22 cellular contexts compared by ENCODE assay signal in genomic region chr5:89199306-89199705, GRCh38.
A peak's percentile ranks its signal among the peaks of the same experiment; 100 is the strongest.
DNase-seq lines count a peak whose midpoint lies in the region; ATAC-seq, FAIRE-seq and TF ChIP-seq lines count a peak whose summit lies in the region.
"Had no signal": no experiment of that assay in that cellular context is flagged by ENCODE, and none has a peak within 500 bp of the region (broad histone marks: within the 10 kb centered on the region; RNA-seq: fewer than 3 reads in every experiment).

No MANE protein-coding gene starts in this region.

- no peaks in the 10 kb centered on the region for H3K79me2 ChIP-seq in K562 (ENCODE audit: control insufficient read depth, insufficient read depth, low read length)

- no peak overlapping the region for H3K27ac ChIP-seq in HEK293 (ENCODE audit: extremely low read depth, low read depth, low read length)
- no peak overlapping the region for H3K27ac ChIP-seq in K562 (ENCODE audit: extremely low read depth, low read depth, low read length)
- no peak overlapping the region for H3K27ac ChIP-seq in suprapubic skin
- H3K27ac ChIP-seq: A549; BLaER1 treated with 17β-estradiol and CSF1 and Interleukin-3, amounts not matched to agents 10 nM and 100 nM; C4-2B had no signal

- FAIRE-seq in K562 (lab: Jason Lieb, UNC) = no peak
- FAIRE-seq in frontal cortex (lab: Jason Lieb, UNC) = peak; percentile 19
- FAIRE-seq: A549, D721Med, G401.6, GM12892, GM18507 had no signal

- DNase-seq in K562 (ENCODE audit: extremely low read depth in 1 of 4, low spot score in 3 of 4) (no peak), frontal cortex (ENCODE audit: low spot score in 2 of 2) (no peak), mucosa of descending colon (no peak), T-helper 1 cell (no peak), suprapubic skin (ENCODE audit: low spot score in 2 of 2) (no peak)
- no peak for DNase-seq in activated CD8-positive, alpha-beta memory T cell treated with anti-CD3 and anti-CD28 coated beads, Interleukin-2, amount 50 U/mL, for 4 hours
- DNase-seq: 8988T; AML-193; Caco-2; Calu3; CD4-positive, alpha-beta T cell; CD8-positive, alpha-beta T cell; DMS79 treated with DMSO at 0.1 percent for 48 hours; GF-D8 had no signal

- TF ChIP-seq POLR2A in K562 (conservative IDR thresholded peaks at IDR 0.05) = no peak
- TF ChIP-seq POLR2A in suprapubic skin (IDR thresholded peaks at IDR 0.05) = no peak

- 0% methylated on average over 2 of the region's 2 CpGs for WGBS in K562 (ENCODE audit: insufficient coverage, low coverage, missing lambda C conversion rate)
- 86% methylated on average over 2 of the region's 2 CpGs for WGBS in suprapubic skin

- no peak overlapping the region for H2AFZ ChIP-seq in K562 (ENCODE audit: low read depth, low read length)

- CTCF ChIA-PET in HEK293 (lab: Yijun Ruan, JAX) (no interaction called here), K562 (lab: Yijun Ruan, JAX; ENCODE audit: low intra/inter-chr PET ratio) (no interaction called here)

- H3K9ac ChIP-seq in K562 (ENCODE audit: insufficient read depth in 1 of 2, low read depth in 2 of 2, low read length in 2 of 2) = no peak overlapping the region
- H3K9ac ChIP-seq: BLaER1 treated with 17β-estradiol and CSF1 and Interleukin-3, amounts not matched to agents 10 nM and 100 nM had no signal

- TF ChIP-seq EP300 in K562 (IDR thresholded peaks at IDR 0.05; ENCODE audit: low read length) (no peak), suprapubic skin (IDR thresholded peaks at IDR 0.05) (no peak)

- TF ChIP-seq CTCF in HEK293 (tag by site-specific recombination; IDR thresholded peaks at IDR 0.05) = no peak
- no peak for TF ChIP-seq CTCF in K562 (IDR thresholded peaks at IDR 0.05 in 2 of 3, conservative IDR thresholded peaks at IDR 0.05 in 1 of 3; ENCODE audit: insufficient read depth in 2 of 3, low read depth in 1 of 3, low read length in 3 of 3)
- TF ChIP-seq CTCF in mucosa of descending colon (IDR thresholded peaks at IDR 0.05) = no peak
- TF ChIP-seq CTCF in suprapubic skin (IDR thresholded peaks at IDR 0.05) = no peak

- TF ChIP-seq RAD21 in K562 (CRISPR knock-in tag; conservative IDR thresholded peaks at IDR 0.05 in 1 of 2, IDR thresholded peaks at IDR 0.05 in 1 of 2) = no peak

- H3K36me3 ChIP-seq in HEK293 (ENCODE audit: control insufficient read depth in 2 of 2, insufficient read depth in 1 of 2, low read length in 2 of 2) (no peaks in the 10 kb centered on the region), K562 (ENCODE audit: control insufficient read depth, insufficient read depth, low read length) (no peaks in the 10 kb centered on the region), mucosa of descending colon (ENCODE audit: low read depth) (no peaks in the 10 kb centered on the region), suprapubic skin (no peaks in the 10 kb centered on the region)

- in situ Hi-C loops in K562 (cut with MboI) = no loop called here

- H3K9me1 ChIP-seq in K562 (ENCODE audit: control insufficient read depth, insufficient read depth, low read length) = no peaks in the 10 kb centered on the region

- no TSS peak for BruUV-seq in K562 (replicated peaks; lab: Mats Ljungman, UMichigan)

- intact Hi-C loops in K562 (cut with micrococcal nuclease) (no loop called here), mucosa of descending colon (cut with DNase I, micrococcal nuclease) (no loop called here)

- POLR2A ChIA-PET in HEK293 (lab: Yijun Ruan, JAX) (no interaction called here), K562 (lab: Yijun Ruan, JAX) (no interaction called here)

- H3K4me2 ChIP-seq in K562 (ENCODE audit: insufficient read depth, low read length) = no peak overlapping the region
- H3K4me2 ChIP-seq: A549; BLaER1 treated with 17β-estradiol and CSF1 and Interleukin-3, amounts not matched to agents 10 nM and 100 nM had no signal

- H3K4me3 ChIP-seq in HEK293 (ENCODE audit: low read depth, low read length) (no peak overlapping the region), K562 (no peak overlapping the region), mucosa of descending colon (no peak overlapping the region), suprapubic skin (no peak overlapping the region)
- H3K4me3 ChIP-seq: A549; BLaER1 treated with 17β-estradiol and CSF1 and Interleukin-3, amounts not matched to agents 10 nM and 100 nM had no signal

- H3K27me3 ChIP-seq in K562 (ENCODE audit: control insufficient read depth in 2 of 2, insufficient read depth in 2 of 2, low read length in 2 of 2) (no peaks in the 10 kb centered on the region), suprapubic skin (no peaks in the 10 kb centered on the region)
- H3K27me3 ChIP-seq: BLaER1 treated with 17β-estradiol and CSF1 and Interleukin-3, amounts not matched to agents 10 nM and 100 nM had no signal

- ATAC-seq in K562 (no peak), mucosa of descending colon (no peak)
- ATAC-seq: A549; CD8-positive, alpha-beta T cell had no signal

- H3K4me1 ChIP-seq in HEK293 (ENCODE audit: control insufficient read depth, insufficient read depth, low read length) (no peaks in the 10 kb centered on the region), K562 (replicated peaks in 1 of 2; ENCODE audit: control insufficient read depth in 2 of 2, insufficient read depth in 2 of 2, low read length in 2 of 2) (no peaks in the 10 kb centered on the region), mucosa of descending colon (ENCODE audit: low read depth) (no peaks in the 10 kb centered on the region), suprapubic skin (no peaks in the 10 kb centered on the region)
- H3K4me1 ChIP-seq: A549, Caco-2 had no signal

- no peaks in the 10 kb centered on the region for H3K9me3 ChIP-seq in HEK293 (ENCODE audit: control insufficient read depth, insufficient read depth, low read depth, low read length)
- peaks cover 12% of the 10 kb centered on the region for H3K9me3 ChIP-seq in K562 (replicated peaks; ENCODE audit: control insufficient read depth, insufficient read depth, low read depth, low read length)
- peaks cover 21% of the 10 kb centered on the region for H3K9me3 ChIP-seq in mucosa of descending colon
- peaks cover 36% of the 10 kb centered on the region for H3K9me3 ChIP-seq in suprapubic skin

- no peaks in the 10 kb centered on the region for H4K20me1 ChIP-seq in K562 (replicated peaks; ENCODE audit: control insufficient read depth, insufficient read depth, low read length)
- H4K20me1 ChIP-seq: BLaER1 treated with 17β-estradiol and CSF1 and Interleukin-3, amounts not matched to agents 10 nM and 100 nM had no signal

TF ChIP-seq in HEK293, 187 proteins besides CTCF, POLR2A, EP300 and RAD21:
- TF ChIP-seq SETDB1 (IDR thresholded peaks at IDR 0.05; ENCODE audit: insufficient read length, low read length) (peak; percentile 69), MZF1 (tag by site-specific recombination; IDR thresholded peaks at IDR 0.05; ENCODE audit: borderline replicate concordance) (no peak)

TF ChIP-seq in K562, 482 proteins besides CTCF, POLR2A, EP300 and RAD21 (continues in another document):
- TF ChIP-seq BRF1 (IDR thresholded peaks at IDR 0.05; ENCODE audit: borderline replicate concordance, extremely low read depth, insufficient read length) (no peak), MAZ (CRISPR knock-in tag; conservative IDR thresholded peaks at IDR 0.05 in 1 of 2, IDR thresholded peaks at IDR 0.05 in 1 of 2) (no peak), SMARCC2 (IDR thresholded peaks at IDR 0.05; ENCODE audit: low read depth) (no peak), NBN (IDR thresholded peaks at IDR 0.05; ENCODE audit: low read depth) (no peak), ATF3 (IDR thresholded peaks at IDR 0.05) (no peak), ATF3 (CRISPR knock-in tag; conservative IDR thresholded peaks at IDR 0.05) (no peak), ZFP1 (CRISPR knock-in tag; IDR thresholded peaks at IDR 0.05) (no peak), TAF1 (IDR thresholded peaks at IDR 0.05; ENCODE audit: control insufficient read depth, extremely low read depth, insufficient read depth, low read length, severe bottlenecking) (no peak), COPS2 (conservative IDR thresholded peaks at IDR 0.05) (no peak), ZEB2 (IDR thresholded peaks at IDR 0.05) (0 out of 2 replicates have a peak, but pooled peaks have one; percentile 28), NR1H2 (CRISPR knock-in tag; IDR thresholded peaks at IDR 0.05) (no peak), MTA3 (IDR thresholded peaks at IDR 0.05; ENCODE audit: borderline replicate concordance) (no peak), ZBTB7A (IDR thresholded peaks at IDR 0.05; ENCODE audit: borderline replicate concordance, control insufficient read depth, low read depth, low read length) (no peak), ESRRB (CRISPR knock-in tag; IDR thresholded peaks at IDR 0.05; ENCODE audit: borderline replicate concordance) (no peak), ARID1B (IDR thresholded peaks at IDR 0.05) (no peak), NUFIP1 (IDR thresholded peaks at IDR 0.05; ENCODE audit: partially characterized antibody) (no peak), CBX5 (IDR thresholded peaks at IDR 0.05; ENCODE audit: borderline replicate concordance, low read depth) (0 out of 2 replicates have a peak, but pooled peaks have one; percentile 53), TCF3 (CRISPR knock-in tag; IDR thresholded peaks at IDR 0.05) (no peak), ATF1 (CRISPR knock-in tag; IDR thresholded peaks at IDR 0.05) (no peak), ATF1 (tag; IDR thresholded peaks at IDR 0.05) (no peak), CBX3 (IDR thresholded peaks at IDR 0.05; ENCODE audit: borderline replicate concordance in 1 of 2, low read length in 2 of 2) (peak in 1 of 2 experiments; percentile 84; a peak in 2 of 3 replicates)
- TF ChIP-seq, protein P1, sequence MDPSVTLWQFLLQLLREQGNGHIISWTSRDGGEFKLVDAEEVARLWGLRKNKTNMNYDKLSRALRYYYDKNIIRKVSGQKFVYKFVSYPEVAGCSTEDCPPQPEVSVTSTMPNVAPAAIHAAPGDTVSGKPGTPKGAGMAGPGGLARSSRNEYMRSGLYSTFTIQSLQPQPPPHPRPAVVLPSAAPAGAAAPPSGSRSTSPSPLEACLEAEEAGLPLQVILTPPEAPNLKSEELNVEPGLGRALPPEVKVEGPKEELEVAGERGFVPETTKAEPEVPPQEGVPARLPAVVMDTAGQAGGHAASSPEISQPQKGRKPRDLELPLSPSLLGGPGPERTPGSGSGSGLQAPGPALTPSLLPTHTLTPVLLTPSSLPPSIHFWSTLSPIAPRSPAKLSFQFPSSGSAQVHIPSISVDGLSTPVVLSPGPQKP (CRISPR knock-in tag; IDR thresholded peaks at IDR 0.05) = no peak

Comparison
In these comparisons a context has a peak if more than half of its experiments do, and no peak if none do; other contexts are left out.
1. Of the 44 proteins assayed by ChIP-seq in both K562 and HEK293: peak only in K562: TRIM28 and ZEB2; only in HEK293: SETDB1; in both: none; in neither: 41.